ENCODE assay signal across 9 cellular contexts in genomic region chrX:48476919-48477318, GRCh38. TPM values are rescaled to one million over a fixed set of nuclear protein-coding genes. Genes with fewer than 3 reads are reported as not detected.
A peak's percentile ranks its signal among the peaks of the same experiment; 100 is the strongest.
DNase-seq lines count a peak whose midpoint lies in the region; ATAC-seq, FAIRE-seq and TF ChIP-seq lines count a peak whose summit lies in the region.
"Had no signal": no experiment of that assay in that cellular context is flagged by ENCODE, and none has a peak within 500 bp of the region (broad histone marks: within the 10 kb centered on the region; RNA-seq: fewer than 3 reads in every experiment).

No MANE protein-coding gene starts in this region.

- no peaks in the 10 kb centered on the region for H3K27me3 ChIP-seq in astrocyte (ENCODE audit: insufficient read depth, low read length)
- H3K27me3 ChIP-seq in liver (ENCODE audit: control insufficient read depth in 4 of 4, insufficient read depth in 4 of 4, low read length in 3 of 4) = no peaks in the 10 kb centered on the region
- no peaks in the 10 kb centered on the region for H3K27me3 ChIP-seq in transverse colon

- no peak for TF ChIP-seq EP300 in transverse colon (IDR thresholded peaks at IDR 0.05; ENCODE audit: low read depth)

- no peak overlapping the region for H2AFZ ChIP-seq in astrocyte (ENCODE audit: low read depth, low read length)

- H3K27me3 Mint-ChIP-seq in activated naive CD4-positive, alpha-beta T cell treated with anti-CD3 and anti-CD28 coated beads for 36 hours (ENCODE audit: low read depth) = no peaks in the 10 kb centered on the region
- no peaks in the 10 kb centered on the region for H3K27me3 Mint-ChIP-seq in astrocyte (ENCODE audit: low read depth, unreplicated experiment)

- TF ChIP-seq POLR2A in transverse colon (IDR thresholded peaks at IDR 0.05) = no peak

- in situ Hi-C loops in transverse colon (cut with MboI; ENCODE audit: low pct_ligation_motif_present in 1 of 4, low pct_unique_long_range_greater_than_20kb in 1 of 4, low sequenced_read_pairs in 3 of 4) = loop anchor here in 2 of 4 donors (25.0 kb wide), 1 partner anchor 390 kb away; no protein-coding TSS in a partner anchor

- H4K20me1 ChIP-seq in astrocyte (ENCODE audit: insufficient read depth, low read length) = peaks cover 25% of the 10 kb centered on the region

- H3K4me1 Mint-ChIP-seq in activated naive CD4-positive, alpha-beta T cell treated with anti-CD3 and anti-CD28 coated beads for 36 hours (ENCODE audit: low read depth) = peaks cover 32% of the 10 kb centered on the region
- peaks cover 13% of the 10 kb centered on the region for H3K4me1 Mint-ChIP-seq in astrocyte (ENCODE audit: low read depth, unreplicated experiment)

- H3K9ac ChIP-seq in astrocyte (ENCODE audit: low read length) (peak overlapping the region; percentile 100), liver (ENCODE audit: low read depth in 1 of 2, low read length in 2 of 2) (peak overlapping the region in 1 of 2 donors; percentile 22)

- peaks cover 58% of the 10 kb centered on the region for H3K79me2 ChIP-seq in astrocyte (ENCODE audit: insufficient read depth, low read length)

- H3K4me3 ChIP-seq in astrocyte (ENCODE audit: insufficient read depth, low read depth, low read length) = peak overlapping the region; percentile 91
- peak overlapping the region; percentile 20 to 90 (median 73) for H3K4me3 ChIP-seq in liver (ENCODE audit: low read depth in 1 of 3, low read length in 3 of 3)
- peak overlapping the region in 3 of 4 donors; percentile 55 to 80 (median 70) for H3K4me3 ChIP-seq in transverse colon

- WGBS in liver = 71% methylated on average over 4 of the region's 4 CpGs
- WGBS in transverse colon (ENCODE audit: low coverage in 1 of 2), 2 donors = 78 to 80% methylated on average over 1 to 4 of the region's 4 CpGs

- peaks cover 18% of the 10 kb centered on the region for H3K36me3 Mint-ChIP-seq in activated naive CD4-positive, alpha-beta T cell treated with anti-CD3 and anti-CD28 coated beads for 36 hours (ENCODE audit: low read depth)
- peaks cover 11% of the 10 kb centered on the region for H3K36me3 Mint-ChIP-seq in astrocyte (ENCODE audit: low read depth, unreplicated experiment)

- H3K27ac ChIP-seq in astrocyte (ENCODE audit: low read depth, low read length) (peak overlapping the region; percentile 95), liver (ENCODE audit: low read depth in 1 of 2, low read length in 2 of 2) (no peak overlapping the region), transverse colon (peak overlapping the region in 3 of 4 donors; percentile 85 to 88 (median 85))

- H3K9me3 ChIP-seq in astrocyte (ENCODE audit: insufficient read depth, low read depth, low read length) = no peaks in the 10 kb centered on the region
- no peaks in the 10 kb centered on the region for H3K9me3 ChIP-seq in liver (ENCODE audit: control insufficient read depth in 4 of 4, low read length in 3 of 4)
- no peaks in the 10 kb centered on the region for H3K9me3 ChIP-seq in transverse colon

- H3K4me1 ChIP-seq in astrocyte (ENCODE audit: insufficient read depth, low read length) (peaks cover 10% of the 10 kb centered on the region), liver (ENCODE audit: control insufficient read depth in 4 of 4, insufficient read depth in 4 of 4, low read length in 3 of 4) (peaks cover 0 to 9% (median 6%) of the 10 kb centered on the region in 4 donors), transverse colon (peaks cover 0 to 16% (median 6%) of the 10 kb centered on the region in 4 donors)

- no peak for TF ChIP-seq RAD21 in liver (IDR thresholded peaks at IDR 0.05)

- H3K36me3 ChIP-seq in astrocyte (ENCODE audit: insufficient read depth, low read length) (peaks cover 3% of the 10 kb centered on the region), liver (ENCODE audit: control insufficient read depth in 4 of 4, insufficient read depth in 3 of 4, low read depth in 1 of 4, low read length in 3 of 4) (peaks cover 0 to 10% (median 6%) of the 10 kb centered on the region in 4 donors), transverse colon (no peaks in the 10 kb centered on the region)

- H3K9me3 Mint-ChIP-seq in activated naive CD4-positive, alpha-beta T cell treated with anti-CD3 and anti-CD28 coated beads for 36 hours = no peaks in the 10 kb centered on the region
- H3K9me3 Mint-ChIP-seq in astrocyte (ENCODE audit: unreplicated experiment) = no peaks in the 10 kb centered on the region

- peak; percentile 34 for FAIRE-seq in astrocyte (lab: Jason Lieb, UNC)

- TF ChIP-seq CTCF in astrocyte (IDR thresholded peaks at IDR 0.05; ENCODE audit: insufficient read depth, low read depth, low read length) = no peak
- TF ChIP-seq CTCF in liver (IDR thresholded peaks at IDR 0.05; ENCODE audit: low read depth, low read length, missing input control) = no peak
- TF ChIP-seq CTCF in transverse colon (IDR thresholded peaks at IDR 0.05) = no peak

- peak overlapping the region; percentile 76 for H3K4me3 Mint-ChIP-seq in activated naive CD4-positive, alpha-beta T cell treated with anti-CD3 and anti-CD28 coated beads for 36 hours
- H3K4me3 Mint-ChIP-seq in astrocyte (ENCODE audit: unreplicated experiment) = peak overlapping the region; percentile 89

- peak overlapping the region; percentile 90 for H3K27ac Mint-ChIP-seq in activated naive CD4-positive, alpha-beta T cell treated with anti-CD3 and anti-CD28 coated beads for 36 hours
- H3K27ac Mint-ChIP-seq in astrocyte (ENCODE audit: unreplicated experiment) = peak overlapping the region; percentile 95

- no peak for DNase-seq in activated naive CD4-positive, alpha-beta T cell treated with anti-CD3 and anti-CD28 coated beads for 36 hours
- DNase-seq in activated naive CD4-positive, alpha-beta T cell (lab: John Stamatoyannopoulos, UW) = no peak
- DNase-seq in astrocyte (ENCODE audit: low read depth) = no peak
- no peak for DNase-seq in transverse colon
- DNase-seq in NOMO-1 (lab: John Stamatoyannopoulos, UW; ENCODE audit: unreplicated experiment in 2 of 2) = no peak
- no peak for DNase-seq in NK-92 (lab: John Stamatoyannopoulos, UW; ENCODE audit: unreplicated experiment)
- DNase-seq: activated CD4-positive, alpha-beta T cell treated with anti-CD3 and anti-CD28 coated beads, Interleukin-2, amount 50 U/mL, for 1 hour had no signal

- CTCF ChIA-PET in activated naive CD4-positive, alpha-beta T cell treated with anti-CD3 and anti-CD28 coated beads for 36 hours (lab: Charles Lee) = no interaction called here

- ATAC-seq in GM18909 (IDR thresholded peaks at IDR 0.05; ENCODE audit: poor library complexity, unreplicated experiment) = no peak

- peak overlapping the region; percentile 98 for H3K4me2 ChIP-seq in astrocyte (ENCODE audit: low read length)

- intact Hi-C loops in activated naive CD4-positive, alpha-beta T cell treated with anti-CD3 and anti-CD28 coated beads for 36 hours (cut with micrococcal nuclease) = loop anchor here (1.0 to 10.0 kb wide), 4 partner anchors 31 to 328 kb away; partner anchors contain the start of genes HDAC6, PORCN, RBM3 and WDR13
- intact Hi-C loops in transverse colon (cut with DNase I; ENCODE audit: low total_unique reads) = no loop called here

TF ChIP-seq in liver, 16 proteins besides CTCF, POLR2A, EP300 and RAD21:
- TF ChIP-seq ATF3 (IDR thresholded peaks at IDR 0.05) = no peak

RNA-seq across cellular contexts. Expression of gene FTSJ1, which starts 0.9 kb away (rescaled TPM):
- 10 to 100 TPM; 66.2 to 66.8 TPM for total RNA-seq in activated naive CD4-positive, alpha-beta T cell treated with anti-CD3 and anti-CD28 coated beads for 36 hours
- total RNA-seq in astrocyte (64.4 and 73.5 TPM in 2 replicates), liver (10 to 100 TPM; 13.3 to 21.8 TPM), transverse colon (10 to 100 TPM; 15.3 to 33.2 (median 31.1) TPM)
- 10 to 100 TPM; 14.3 to 19.6 TPM for polyA plus RNA-seq in liver

RNA-seq across cellular contexts. Expression of gene SLC38A5, which starts 6.9 kb away (rescaled TPM):
- total RNA-seq in activated naive CD4-positive, alpha-beta T cell treated with anti-CD3 and anti-CD28 coated beads for 36 hours = 10 to 100 TPM; 45.0 to 45.8 TPM
- total RNA-seq in astrocyte = 36.0 and 51.6 TPM in 2 replicates
- total RNA-seq in liver = 10 to 100 TPM in 1 of 2 donors, under 1 TPM in 1; 0.25 to 81.3 TPM
- polyA plus RNA-seq in liver = under 1 TPM; 0.38 to 0.53 TPM
- total RNA-seq in transverse colon = 10 to 100 TPM in 3 of 4 donors, 1 to 10 TPM in 1; 5.7 to 14.3 (median 11.3) TPM

RNA-seq across cellular contexts. Expression of gene PORCN, which starts 31.9 kb away (rescaled TPM):
- 1 to 10 TPM; 5.2 to 5.6 TPM for total RNA-seq in activated naive CD4-positive, alpha-beta T cell treated with anti-CD3 and anti-CD28 coated beads for 36 hours
- total RNA-seq in astrocyte (30.3 and 30.5 TPM in 2 replicates), liver (1 to 10 TPM in 1 of 2 donors, under 1 TPM in 1; 0.70 to 2.8 TPM), transverse colon (10 to 100 TPM in 1 of 4 donors, 1 to 10 TPM in 3; 1.5 to 10.1 (median 8.2) TPM)
- polyA plus RNA-seq in liver = 1 to 10 TPM; 2.8 to 4.9 TPM

RNA-seq across cellular contexts. Expression of gene EBP, which starts 44.7 kb away (rescaled TPM):
- 100 to 1,000 TPM; 118 to 123 TPM for total RNA-seq in activated naive CD4-positive, alpha-beta T cell treated with anti-CD3 and anti-CD28 coated beads for 36 hours
- total RNA-seq in astrocyte (50.0 and 66.0 TPM in 2 replicates), liver (100 to 1,000 TPM; 304 to 362 TPM), transverse colon (10 to 100 TPM; 19.9 to 88.7 (median 67.6) TPM)
- polyA plus RNA-seq in liver = 100 to 1,000 TPM; 376 to 474 TPM

Comparison
In these comparisons a context has a peak if more than half of its experiments do, and no peak if none do; other contexts are left out.
1. H3K27ac ChIP-seq: peak in astrocyte (single experiment) and transverse colon (3 of 4); none in liver (0 of 2).
2. Peak in every context shown above with its lines, with median percentiles within 50 percentile points of each other: H3K4me3 ChIP-seq.